12 cellular contexts compared by ENCODE assay signal in the genomic region with DNA sequence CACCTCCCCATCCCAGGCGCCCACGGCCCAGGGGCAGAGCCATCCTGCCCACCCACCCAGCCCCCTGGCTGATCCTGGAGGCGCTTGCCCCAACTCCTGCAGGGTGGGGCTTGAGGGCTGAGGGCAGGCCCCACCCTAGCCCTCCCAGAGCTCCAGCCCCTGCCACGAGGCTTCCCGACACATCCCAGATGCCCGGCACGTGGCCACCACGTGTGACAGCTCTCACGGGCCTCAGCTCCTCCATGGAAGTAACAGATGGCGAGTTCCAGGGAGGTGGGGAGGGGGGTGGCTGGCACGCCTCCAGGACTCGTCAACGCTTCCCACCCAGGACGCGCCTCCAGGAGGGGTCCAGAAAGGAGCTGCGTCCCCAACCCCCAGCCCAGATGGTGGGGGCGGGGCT. TPM values are rescaled to one million over a fixed set of nuclear protein-coding genes. Genes with fewer than 3 reads are reported as not detected.
DNase-seq lines count a peak whose midpoint lies in the region; ATAC-seq and TF ChIP-seq lines count a peak whose summit lies in the region.
"Had no signal": no experiment of that assay in that cellular context is flagged by ENCODE, and none has a peak within 500 bp of the region (broad histone marks: within the 10 kb centered on the region; RNA-seq: fewer than 3 reads in every experiment).

No MANE protein-coding gene starts in this region.

- in situ Hi-C loops in ACHN (cut with HindIII; ENCODE audit: low pct_ligation_motif_present, low pct_unique_long_range_greater_than_20kb, low sequenced_read_pairs), result no loop called here

- peaks cover 45 to 62% of the 10 kb centered on the region in 2 donors for H3K36me3 Mint-ChIP-seq in CD14-positive monocyte
- H3K36me3 Mint-ChIP-seq in IgD-negative memory B cell, result no peaks in the 10 kb centered on the region
- no peaks in the 10 kb centered on the region for H3K36me3 Mint-ChIP-seq in memory B cell

- ATAC-seq in memory B cell (ENCODE audit: low read depth), result peak; percentile 0
- ATAC-seq in GM21381 (IDR thresholded peaks at IDR 0.05; ENCODE audit: unreplicated experiment), result no peak
- ATAC-seq in GM18520 (IDR thresholded peaks at IDR 0.05; ENCODE audit: unreplicated experiment), result no peak

- peaks cover 41% of the 10 kb centered on the region for H3K4me1 Mint-ChIP-seq in CD14-positive monocyte
- H3K4me1 Mint-ChIP-seq in IgD-negative memory B cell, result peaks cover 37 to 42% (median 39%) of the 10 kb centered on the region in 3 donors
- peaks cover 47% of the 10 kb centered on the region for H3K4me1 Mint-ChIP-seq in memory B cell

- peaks cover 65 to 74% of the 10 kb centered on the region in 2 donors for H3K36me3 ChIP-seq in ascending aorta

- TF ChIP-seq CTCF in CD14-positive monocyte (IDR thresholded peaks at IDR 0.05) (no peak), ascending aorta (IDR thresholded peaks at IDR 0.05) (no peak)

- peak overlapping the region; percentile 58 to 70 for H3K27ac ChIP-seq in ascending aorta

- H3K27ac Mint-ChIP-seq in CD14-positive monocyte (peak overlapping the region in 4 of 7 donors; percentile 70 to 89 (median 82)), IgD-negative memory B cell (peak overlapping the region; percentile 96 to 97 (median 97)), memory B cell (peak overlapping the region; percentile 80)

- DNase-seq in CD14-positive monocyte (ENCODE audit: low spot score) (no peak), ascending aorta (ENCODE audit: low spot score in 2 of 2) (peak in 1 of 2 donors; percentile 41), memory B cell (ENCODE audit: low spot score in 2 of 2) (no peak), ACHN (no peak)
- DNase-seq in stimulated activated CD4-positive, alpha-beta T cell treated with anti-CD3 and anti-CD28 coated beads, Interleukin-4, amount 100 ng/mL, for 4 hours, result no peak

- H3K4me1 ChIP-seq in ascending aorta, result no peaks in the 10 kb centered on the region

- H3K9me3 Mint-ChIP-seq in CD14-positive monocyte, result no peaks in the 10 kb centered on the region
- no peaks in the 10 kb centered on the region for H3K9me3 Mint-ChIP-seq in IgD-negative memory B cell
- no peaks in the 10 kb centered on the region for H3K9me3 Mint-ChIP-seq in memory B cell

- no peaks in the 10 kb centered on the region for H3K9me3 ChIP-seq in ascending aorta

- H3K27me3 ChIP-seq in ascending aorta, result no peaks in the 10 kb centered on the region

- intact Hi-C loops in CD14-positive monocyte (cut with micrococcal nuclease), result loop anchor here (5.0 kb wide), 1 partner anchor 40 kb away; no protein-coding TSS in a partner anchor
- intact Hi-C loops in ascending aorta (cut with DNase I), result no loop called here

- H3K27me3 Mint-ChIP-seq in CD14-positive monocyte (ENCODE audit: low read depth in 3 of 3) (peaks cover 0 to 2% (median 0%) of the 10 kb centered on the region in 3 donors), IgD-negative memory B cell (no peaks in the 10 kb centered on the region), memory B cell (no peaks in the 10 kb centered on the region)

- no peak overlapping the region for H3K4me3 ChIP-seq in ascending aorta
- H3K4me3 ChIP-seq: smooth muscle cell had no signal

- no peak overlapping the region for H3K4me3 Mint-ChIP-seq in CD14-positive monocyte
- peak overlapping the region in 3 of 4 donors; percentile 67 to 87 (median 87) for H3K4me3 Mint-ChIP-seq in IgD-negative memory B cell
- H3K4me3 Mint-ChIP-seq in memory B cell, result no peak overlapping the region

RNA-seq across cellular contexts. Expression of a gene that starts 29.1 kb away (rescaled TPM):
- polyA plus RNA-seq in CD14-positive monocyte, result 1 to 10 TPM; 7.1 to 9.9 TPM
- polyA plus RNA-seq in IgD-negative memory B cell, result 3.0 TPM
- 407 TPM for total RNA-seq in ascending aorta

RNA-seq across cellular contexts. Expression of a gene that starts 34.4 kb away (rescaled TPM):
- polyA plus RNA-seq in CD14-positive monocyte, result not detected
- not detected for polyA plus RNA-seq in IgD-negative memory B cell
- not detected for total RNA-seq in ascending aorta
- total RNA-seq: Daoy; liver; smooth muscle cell; T-helper 2 cell treated with Interferon-gamma antibody and Interleukin-4, amounts not matched to agents 100 ng/mL and 5 ng/mL, for 36 hours had no signal
- polyA plus RNA-seq: liver, smooth muscle cell had no signal

RNA-seq across cellular contexts. Expression of a gene that starts 48.9 kb away (rescaled TPM):
- polyA plus RNA-seq in CD14-positive monocyte (not detected), IgD-negative memory B cell (not detected)
- total RNA-seq in ascending aorta, result not detected
- total RNA-seq: Daoy; liver; T-helper 2 cell treated with Interferon-gamma antibody and Interleukin-4, amounts not matched to agents 100 ng/mL and 5 ng/mL, for 36 hours had no signal
- polyA plus RNA-seq: liver, smooth muscle cell had no signal

Comparison
In these comparisons a context has a peak if more than half of its experiments do, and no peak if none do; other contexts are left out.
1. H3K4me3 Mint-ChIP-seq: peak in IgD-negative memory B cell (3 of 4); none in CD14-positive monocyte (0 of 2) and memory B cell (single experiment).
2. Peak in every context shown above with its lines, with median percentiles within 50 percentile points of each other: H3K27ac Mint-ChIP-seq.